ENCODE assay signal across 1 cellular context in the genomic region with DNA sequence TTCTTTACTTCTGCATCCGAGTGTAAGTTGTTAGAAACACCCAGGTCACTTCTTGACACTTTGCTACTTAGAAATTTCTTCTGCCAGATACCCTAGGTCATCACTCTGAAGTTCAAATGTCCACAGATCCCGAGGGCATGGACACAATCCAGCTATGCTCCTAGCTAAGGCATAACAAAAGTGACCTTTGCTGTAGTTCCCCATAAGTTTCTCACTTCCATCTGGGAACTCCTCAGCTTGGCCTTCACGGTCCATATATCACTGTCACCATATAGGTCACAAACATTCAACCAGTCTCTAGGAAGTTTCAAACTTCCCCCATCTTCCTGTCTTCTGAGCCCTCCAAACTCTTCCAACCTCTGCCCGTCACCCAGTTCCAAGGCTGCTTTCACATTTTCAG.
TF ChIP-seq lines count a peak whose summit lies in the region.

No MANE protein-coding gene starts in this region.

TF ChIP-seq in GM23338, 12 proteins besides CTCF, POLR2A, EP300 and RAD21 (continued from another document):
- TF ChIP-seq, protein P1, sequence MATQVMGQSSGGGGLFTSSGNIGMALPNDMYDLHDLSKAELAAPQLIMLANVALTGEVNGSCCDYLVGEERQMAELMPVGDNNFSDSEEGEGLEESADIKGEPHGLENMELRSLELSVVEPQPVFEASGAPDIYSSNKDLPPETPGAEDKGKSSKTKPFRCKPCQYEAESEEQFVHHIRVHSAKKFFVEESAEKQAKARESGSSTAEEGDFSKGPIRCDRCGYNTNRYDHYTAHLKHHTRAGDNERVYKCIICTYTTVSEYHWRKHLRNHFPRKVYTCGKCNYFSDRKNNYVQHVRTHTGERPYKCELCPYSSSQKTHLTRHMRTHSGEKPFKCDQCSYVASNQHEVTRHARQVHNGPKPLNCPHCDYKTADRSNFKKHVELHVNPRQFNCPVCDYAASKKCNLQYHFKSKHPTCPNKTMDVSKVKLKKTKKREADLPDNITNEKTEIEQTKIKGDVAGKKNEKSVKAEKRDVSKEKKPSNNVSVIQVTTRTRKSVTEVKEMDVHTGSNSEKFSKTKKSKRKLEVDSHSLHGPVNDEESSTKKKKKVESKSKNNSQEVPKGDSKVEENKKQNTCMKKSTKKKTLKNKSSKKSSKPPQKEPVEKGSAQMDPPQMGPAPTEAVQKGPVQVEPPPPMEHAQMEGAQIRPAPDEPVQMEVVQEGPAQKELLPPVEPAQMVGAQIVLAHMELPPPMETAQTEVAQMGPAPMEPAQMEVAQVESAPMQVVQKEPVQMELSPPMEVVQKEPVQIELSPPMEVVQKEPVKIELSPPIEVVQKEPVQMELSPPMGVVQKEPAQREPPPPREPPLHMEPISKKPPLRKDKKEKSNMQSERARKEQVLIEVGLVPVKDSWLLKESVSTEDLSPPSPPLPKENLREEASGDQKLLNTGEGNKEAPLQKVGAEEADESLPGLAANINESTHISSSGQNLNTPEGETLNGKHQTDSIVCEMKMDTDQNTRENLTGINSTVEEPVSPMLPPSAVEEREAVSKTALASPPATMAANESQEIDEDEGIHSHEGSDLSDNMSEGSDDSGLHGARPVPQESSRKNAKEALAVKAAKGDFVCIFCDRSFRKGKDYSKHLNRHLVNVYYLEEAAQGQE (IDR thresholded peaks at IDR 0.05; ENCODE audit: unreplicated experiment), result no peak
